ENCODE assay signal across 20 cellular contexts in genomic region chr11:121246769-121247035, GRCh38.
"Had no signal": no experiment of that assay in that cellular context is flagged by ENCODE, and none has a peak within 500 bp of the region (broad histone marks: within the 10 kb centered on the region; RNA-seq: fewer than 3 reads in every experiment).

No MANE protein-coding gene starts in this region.

- H3K27ac ChIP-seq: colonic mucosa, heart left ventricle, ovary, right atrium auricular region, stomach had no signal

- H3K27me3 ChIP-seq: colonic mucosa, heart left ventricle, ovary, right atrium auricular region had no signal

- DNase-seq: colonic mucosa; dermis blood vessel endothelial cell; erythroblast; heart left ventricle; hippocampal formation; left colon; mammary epithelial cell; naive thymus-derived CD4-positive, alpha-beta T cell; nucleus accumbens; ovary; stimulated activated CD4-positive, alpha-beta T cell treated with anti-CD3 and anti-CD28 coated beads, Interleukin-4, amount 100 ng/mL, for 1 hour; stimulated activated CD8-positive, alpha-beta memory T cell treated with anti-CD3 and anti-CD28 coated beads, Interleukin-4, amount 100 ng/mL, for 48 hours; stomach; substantia nigra had no signal

- FAIRE-seq: endothelial cell of umbilical vein, frontal cortex, urothelium cell line had no signal

- H3K27ac Mint-ChIP-seq: naive thymus-derived CD4-positive, alpha-beta T cell; stimulated activated memory B cell treated with anti-CD40 and anti-IgM and Interleukin-4, amounts not matched to agents 10 μg/mL and 1 μg/mL and 100 μg/mL, for 72 hours; type B pancreatic cell had no signal

- H3K27me3 Mint-ChIP-seq: stimulated activated memory B cell treated with anti-CD40 and anti-IgM and Interleukin-4, amounts not matched to agents 10 μg/mL and 1 μg/mL and 100 μg/mL, for 72 hours had no signal

- H3K36me3 Mint-ChIP-seq: naive thymus-derived CD4-positive, alpha-beta T cell; stimulated activated memory B cell treated with anti-CD40 and anti-IgM and Interleukin-4, amounts not matched to agents 10 μg/mL and 1 μg/mL and 100 μg/mL, for 72 hours; type B pancreatic cell had no signal

- H3K9me3 Mint-ChIP-seq: naive thymus-derived CD4-positive, alpha-beta T cell; stimulated activated memory B cell treated with anti-CD40 and anti-IgM and Interleukin-4, amounts not matched to agents 10 μg/mL and 1 μg/mL and 100 μg/mL, for 72 hours; type B pancreatic cell had no signal

- H3K4me3 Mint-ChIP-seq: naive thymus-derived CD4-positive, alpha-beta T cell; stimulated activated memory B cell treated with anti-CD40 and anti-IgM and Interleukin-4, amounts not matched to agents 10 μg/mL and 1 μg/mL and 100 μg/mL, for 72 hours; type B pancreatic cell had no signal

- H3K9me3 ChIP-seq: colonic mucosa, heart left ventricle, ovary, right atrium auricular region, stomach had no signal

- H3K4me1 Mint-ChIP-seq: stimulated activated memory B cell treated with anti-CD40 and anti-IgM and Interleukin-4, amounts not matched to agents 10 μg/mL and 1 μg/mL and 100 μg/mL, for 72 hours had no signal

- H3K4me1 ChIP-seq: colonic mucosa had no signal

- H3K4me3 ChIP-seq: colonic mucosa, heart left ventricle, ovary, right atrium auricular region, stomach had no signal

- ATAC-seq: left colon; naive thymus-derived CD4-positive, alpha-beta T cell had no signal

- H3K36me3 ChIP-seq: colonic mucosa, heart left ventricle, ovary, right atrium auricular region, stomach had no signal
